9 cellular contexts compared by ENCODE assay signal in the genomic region with DNA sequence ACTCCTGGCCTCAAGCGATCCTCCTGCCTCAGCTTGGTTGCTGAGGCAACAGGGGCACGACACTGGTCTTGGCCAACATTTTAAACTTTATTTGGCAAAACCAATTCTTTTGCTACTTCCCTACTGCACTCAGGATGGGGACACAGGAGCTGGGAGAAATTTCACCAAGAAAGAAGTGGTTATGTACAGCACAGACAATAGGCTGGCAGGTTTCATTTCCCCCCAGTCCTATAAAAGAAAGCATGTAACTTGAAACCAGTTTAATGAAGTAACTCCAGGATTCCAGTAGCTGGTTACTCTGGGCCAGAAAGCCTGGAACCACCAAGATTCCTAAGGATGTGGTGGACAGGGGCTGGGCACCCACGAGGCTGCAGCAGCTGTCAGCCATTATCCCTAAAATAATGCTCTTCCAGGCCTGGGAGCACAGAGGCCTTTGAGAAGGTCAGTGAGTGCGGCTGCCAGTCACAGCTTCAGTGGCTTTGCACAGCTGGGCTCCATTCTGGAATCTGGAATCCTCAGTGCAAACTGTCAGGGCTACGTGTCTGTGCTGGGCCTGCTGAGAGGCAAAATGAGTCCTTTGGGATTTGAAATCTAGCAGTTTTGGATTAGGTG.
DNase-seq lines count a peak whose midpoint lies in the region; ATAC-seq, FAIRE-seq and TF ChIP-seq lines count a peak whose summit lies in the region.
"Had no signal": no experiment of that assay in that cellular context is flagged by ENCODE, and none has a peak within 500 bp of the region (broad histone marks: within the 10 kb centered on the region; RNA-seq: fewer than 3 reads in every experiment).

No MANE protein-coding gene starts in this region.

- TF ChIP-seq POLR2A in GM18505 (IDR thresholded peaks at IDR 0.05; ENCODE audit: borderline replicate concordance, extremely low read depth, insufficient read depth, insufficient read length) (no peak), GM12892 (IDR thresholded peaks at IDR 0.05; ENCODE audit: low read depth, low read length) (no peak), thyroid gland (IDR thresholded peaks at IDR 0.05) (no peak)

- no peaks in the 10 kb centered on the region for H3K9me3 ChIP-seq in right atrium auricular region
- no peaks in the 10 kb centered on the region for H3K9me3 ChIP-seq in thyroid gland
- H3K9me3 ChIP-seq: adrenal gland had no signal

- DNase-seq in Right ventricle myocardium superior (no peak), right atrium auricular region (ENCODE audit: low spot score) (no peak), T1000 (lab: John Stamatoyannopoulos, UW) (peak; percentile 11), iPS-NIHi11 (ENCODE audit: low spot score) (peak; percentile 62), GM12892 (ENCODE audit: insufficient read length) (no peak), thyroid gland (no peak)
- no peak for DNase-seq in activated naive CD8-positive, alpha-beta T cell treated with anti-CD3 and anti-CD28 coated beads for 36 hours

- H3K27me3 ChIP-seq in right atrium auricular region (no peaks in the 10 kb centered on the region), thyroid gland (no peaks in the 10 kb centered on the region)
- H3K27me3 ChIP-seq: adrenal gland had no signal

- no peak for FAIRE-seq in GM12892 (lab: Jason Lieb, UNC)

- H3K27ac Mint-ChIP-seq in activated naive CD8-positive, alpha-beta T cell treated with anti-CD3 and anti-CD28 coated beads for 36 hours = no peak overlapping the region

- 58 to 72% methylated on average over 5 of the region's 5 CpGs for WGBS in thyroid gland, 2 donors

- H3K36me3 Mint-ChIP-seq in activated naive CD8-positive, alpha-beta T cell treated with anti-CD3 and anti-CD28 coated beads for 36 hours = no peaks in the 10 kb centered on the region

- H3K4me3 Mint-ChIP-seq in activated naive CD8-positive, alpha-beta T cell treated with anti-CD3 and anti-CD28 coated beads for 36 hours = no peak overlapping the region

- H3K4me1 ChIP-seq in right atrium auricular region (peaks cover 0 to 34% of the 10 kb centered on the region in 2 donors), thyroid gland (peaks cover 6 to 8% of the 10 kb centered on the region in 2 donors)

- TF ChIP-seq CTCF in right atrium auricular region (IDR thresholded peaks at IDR 0.05) = no peak
- TF ChIP-seq CTCF in thyroid gland (IDR thresholded peaks at IDR 0.05) = no peak

- H3K4me3 ChIP-seq in right atrium auricular region = no peak overlapping the region
- no peak overlapping the region for H3K4me3 ChIP-seq in thyroid gland (replicated peaks in 1 of 3)
- H3K4me3 ChIP-seq: adrenal gland had no signal

- H3K4me1 Mint-ChIP-seq in activated naive CD8-positive, alpha-beta T cell treated with anti-CD3 and anti-CD28 coated beads for 36 hours = peaks cover 15% of the 10 kb centered on the region

- peak; percentile 74 for ATAC-seq in Right ventricle myocardium superior (ENCODE audit: poor library complexity)
- no peak for ATAC-seq in GM18505 (IDR thresholded peaks at IDR 0.05; ENCODE audit: unreplicated experiment)

- H3K27ac ChIP-seq in right atrium auricular region (peak overlapping the region in 1 of 2 donors; percentile 23), thyroid gland (peak overlapping the region in 1 of 3 donors; percentile 13)

- intact Hi-C loops in Right ventricle myocardium superior (cut with DNase I) (no loop called here), thyroid gland (cut with DNase I) (no loop called here)

- no peaks in the 10 kb centered on the region for H3K27me3 Mint-ChIP-seq in activated naive CD8-positive, alpha-beta T cell treated with anti-CD3 and anti-CD28 coated beads for 36 hours

- H3K9me3 Mint-ChIP-seq in activated naive CD8-positive, alpha-beta T cell treated with anti-CD3 and anti-CD28 coated beads for 36 hours = no peaks in the 10 kb centered on the region

- H3K36me3 ChIP-seq in right atrium auricular region (no peaks in the 10 kb centered on the region), thyroid gland (no peaks in the 10 kb centered on the region)
- H3K36me3 ChIP-seq: adrenal gland had no signal

Comparison
In these comparisons a context has a peak if more than half of its experiments do, and no peak if none do; other contexts are left out.
1. DNase-seq: peak in T1000 (single experiment) and iPS-NIHi11 (single experiment); none in Right ventricle myocardium superior (single experiment), right atrium auricular region (single experiment), GM12892 (single experiment), activated naive CD8-positive, alpha-beta T cell treated with anti-CD3 and anti-CD28 coated beads for 36 hours (single experiment) and thyroid gland (0 of 2).